ENCODE assay signal across 13 cellular contexts in genomic region chr12:50545783-50546182, GRCh38. TPM values are rescaled to one million over a fixed set of nuclear protein-coding genes. Genes with fewer than 3 reads are reported as not detected.
DNase-seq lines count a peak whose midpoint lies in the region; ATAC-seq and TF ChIP-seq lines count a peak whose summit lies in the region.
"Had no signal": no experiment of that assay in that cellular context is flagged by ENCODE, and none has a peak within 500 bp of the region (broad histone marks: within the 10 kb centered on the region; RNA-seq: fewer than 3 reads in every experiment).

No MANE protein-coding gene starts in this region.

- DNase-seq in EH (ENCODE audit: low read depth) (peak; percentile 41), NCI-H524 (lab: John Stamatoyannopoulos, UW) (peak; percentile 14 to 74), neural crest cell (ENCODE audit: low read depth, low spot score) (no peak), NCI-H146 treated with DMSO at 0.1 percent for 48 hours (lab: John Stamatoyannopoulos, UW; ENCODE audit: unreplicated experiment) (no peak), omental fat pad (ENCODE audit: low spot score) (no peak)
- DNase-seq in activated CD4-positive, alpha-beta memory T cell treated with anti-CD3 and anti-CD28 coated beads for 36 hours: no peak
- DNase-seq: anterior cingulate cortex; C1 segment of cervical spinal cord; NCI-H146; spleen; stimulated activated CD8-positive, alpha-beta memory T cell treated with anti-CD3 and anti-CD28 coated beads, Interleukin-4, amount 100 ng/mL, for 48 hours had no signal

- no peak for ATAC-seq in GM18861 (IDR thresholded peaks at IDR 0.05; ENCODE audit: unreplicated experiment)
- ATAC-seq in omental fat pad (ENCODE audit: low FRiP score): no peak

- POLR2A ChIA-PET in activated CD4-positive, alpha-beta memory T cell treated with anti-CD3 and anti-CD28 coated beads for 36 hours (lab: Charles Lee): interaction anchor here (0.7 to 1.3 kb wide), 2 partner anchors 11 to 94 kb away, joined by 3 to 4 read pairs; no protein-coding TSS in a partner anchor

- peaks cover 32% of the 10 kb centered on the region for H3K36me3 Mint-ChIP-seq in dendritic cell treated with granulocyte-macrophage colony-stimulating factor and Interleukin-4, amounts not matched to agents 40 ng/mL and 50 ng/mL, for 4 days (ENCODE audit: low read depth)
- H3K36me3 Mint-ChIP-seq in neural crest cell (ENCODE audit: low read depth): no peaks in the 10 kb centered on the region
- H3K36me3 Mint-ChIP-seq in activated CD4-positive, alpha-beta memory T cell treated with anti-CD3 and anti-CD28 coated beads for 36 hours: no peaks in the 10 kb centered on the region

- H3K27ac Mint-ChIP-seq in dendritic cell treated with granulocyte-macrophage colony-stimulating factor and Interleukin-4, amounts not matched to agents 40 ng/mL and 50 ng/mL, for 4 days: peak overlapping the region; percentile 66
- H3K27ac Mint-ChIP-seq in neural crest cell (ENCODE audit: unreplicated experiment): peak overlapping the region; percentile 67
- H3K27ac Mint-ChIP-seq in activated CD4-positive, alpha-beta memory T cell treated with anti-CD3 and anti-CD28 coated beads for 36 hours: no peak overlapping the region

- H3K27me3 Mint-ChIP-seq in dendritic cell treated with granulocyte-macrophage colony-stimulating factor and Interleukin-4, amounts not matched to agents 40 ng/mL and 50 ng/mL, for 4 days: no peaks in the 10 kb centered on the region
- no peaks in the 10 kb centered on the region for H3K27me3 Mint-ChIP-seq in neural crest cell (ENCODE audit: low read depth)
- no peaks in the 10 kb centered on the region for H3K27me3 Mint-ChIP-seq in activated CD4-positive, alpha-beta memory T cell treated with anti-CD3 and anti-CD28 coated beads for 36 hours

- no peak overlapping the region for H3K4me3 Mint-ChIP-seq in dendritic cell treated with granulocyte-macrophage colony-stimulating factor and Interleukin-4, amounts not matched to agents 40 ng/mL and 50 ng/mL, for 4 days
- no peak overlapping the region for H3K4me3 Mint-ChIP-seq in neural crest cell
- H3K4me3 Mint-ChIP-seq in activated CD4-positive, alpha-beta memory T cell treated with anti-CD3 and anti-CD28 coated beads for 36 hours: no peak overlapping the region

- H3K4me1 Mint-ChIP-seq in dendritic cell treated with granulocyte-macrophage colony-stimulating factor and Interleukin-4, amounts not matched to agents 40 ng/mL and 50 ng/mL, for 4 days (ENCODE audit: low read depth): peaks cover 27% of the 10 kb centered on the region
- H3K4me1 Mint-ChIP-seq in neural crest cell: peaks cover 15% of the 10 kb centered on the region
- peaks cover 44% of the 10 kb centered on the region for H3K4me1 Mint-ChIP-seq in activated CD4-positive, alpha-beta memory T cell treated with anti-CD3 and anti-CD28 coated beads for 36 hours (ENCODE audit: low read depth)

- CTCF ChIA-PET in activated CD4-positive, alpha-beta memory T cell treated with anti-CD3 and anti-CD28 coated beads for 36 hours (lab: Charles Lee): no interaction called here

- no peaks in the 10 kb centered on the region for H3K9me3 Mint-ChIP-seq in dendritic cell treated with granulocyte-macrophage colony-stimulating factor and Interleukin-4, amounts not matched to agents 40 ng/mL and 50 ng/mL, for 4 days
- no peaks in the 10 kb centered on the region for H3K9me3 Mint-ChIP-seq in neural crest cell
- no peaks in the 10 kb centered on the region for H3K9me3 Mint-ChIP-seq in activated CD4-positive, alpha-beta memory T cell treated with anti-CD3 and anti-CD28 coated beads for 36 hours

- no peak for TF ChIP-seq CTCF in neural crest cell (conservative IDR thresholded peaks at IDR 0.05)
- TF ChIP-seq CTCF in omental fat pad (IDR thresholded peaks at IDR 0.05): no peak

- intact Hi-C loops in dendritic cell treated with granulocyte-macrophage colony-stimulating factor and Interleukin-4, amounts not matched to agents 40 ng/mL and 50 ng/mL, for 4 days (cut with micrococcal nuclease): no loop called here
- intact Hi-C loops in activated CD4-positive, alpha-beta memory T cell treated with anti-CD3 and anti-CD28 coated beads for 36 hours (cut with micrococcal nuclease): no loop called here

RNA-seq across cellular contexts. Expression of gene DIP2B, which starts 41.0 kb away (rescaled TPM):
- 37.8 and 39.4 TPM in 2 replicates for total RNA-seq in neural crest cell
- total RNA-seq in activated CD4-positive, alpha-beta memory T cell treated with anti-CD3 and anti-CD28 coated beads for 36 hours: 10 to 100 TPM; 23.3 to 23.7 TPM
- total RNA-seq in omental fat pad: 10 to 100 TPM; 21.1 to 35.2 (median 24.4) TPM

Comparison
In these comparisons a context has a peak if more than half of its experiments do, and no peak if none do; other contexts are left out.
1. DNase-seq: peak in EH (single experiment) and NCI-H524 (2 of 2); none in neural crest cell (single experiment), NCI-H146 treated with DMSO at 0.1 percent for 48 hours (single experiment), activated CD4-positive, alpha-beta memory T cell treated with anti-CD3 and anti-CD28 coated beads for 36 hours (single experiment) and omental fat pad (single experiment).